1 cellular context compared by ENCODE assay signal in genomic region chr18:27461957-27462356, GRCh38.
A peak's percentile ranks its signal among the peaks of the same experiment; 100 is the strongest.
TF ChIP-seq lines count a peak whose summit lies in the region.

No MANE protein-coding gene starts in this region.

TF ChIP-seq in K562, 482 proteins besides CTCF, POLR2A, EP300 and RAD21 (continued from another document and continues in another):
- TF ChIP-seq HIVEP1 (CRISPR knock-in tag; IDR thresholded peaks at IDR 0.05) = no peak
- peak; percentile 84 for TF ChIP-seq TCF3 (CRISPR knock-in tag; IDR thresholded peaks at IDR 0.05)
- no peak for TF ChIP-seq CREB1 (IDR thresholded peaks at IDR 0.05)
- no peak for TF ChIP-seq CREB1 (CRISPR knock-in tag; IDR thresholded peaks at IDR 0.05)
- no peak for TF ChIP-seq ARID4B (CRISPR knock-in tag; IDR thresholded peaks at IDR 0.05)
- TF ChIP-seq IRF9 (tag; IDR thresholded peaks at IDR 0.05) = no peak
- TF ChIP-seq CBFA2T2 (conservative IDR thresholded peaks at IDR 0.05) = peak; percentile 55
- no peak for TF ChIP-seq ZNF212 (CRISPR knock-in tag; IDR thresholded peaks at IDR 0.05)
- no peak for TF ChIP-seq ASH1L (IDR thresholded peaks at IDR 0.05; ENCODE audit: borderline replicate concordance, low read depth, partially characterized antibody)
- no peak for TF ChIP-seq ZNF165 (CRISPR knock-in tag; IDR thresholded peaks at IDR 0.05; ENCODE audit: borderline replicate concordance)
- no peak for TF ChIP-seq ZBTB33 (CRISPR knock-in tag; IDR thresholded peaks at IDR 0.05)
- peak; percentile 38; the same call in 1 of the 2 replicates for TF ChIP-seq TEAD4 (IDR thresholded peaks at IDR 0.05; ENCODE audit: low read length)
- no peak for TF ChIP-seq TEAD4 (CRISPR knock-in tag; IDR thresholded peaks at IDR 0.05; ENCODE audit: borderline replicate concordance)
- no peak for TF ChIP-seq ZZZ3 (IDR thresholded peaks at IDR 0.05)
- TF ChIP-seq SAFB2 (IDR thresholded peaks at IDR 0.05; ENCODE audit: borderline replicate concordance, low read depth, low read length, severe bottlenecking) = no peak
- TF ChIP-seq STAG1 (CRISPR knock-in tag; IDR thresholded peaks at IDR 0.05; ENCODE audit: borderline replicate concordance) = no peak
- peak; percentile 74 for TF ChIP-seq CBFA2T3 (IDR thresholded peaks at IDR 0.05)
- TF ChIP-seq ARID1B (IDR thresholded peaks at IDR 0.05) = peak; percentile 77
- TF ChIP-seq RFX5 (IDR thresholded peaks at IDR 0.05; ENCODE audit: low read depth, low read length) = no peak
- TF ChIP-seq NR2C1 (IDR thresholded peaks at IDR 0.05) = no peak
- 0 out of 2 replicates have a peak, but pooled peaks have one; percentile 32 for TF ChIP-seq NR2C1 (tag; IDR thresholded peaks at IDR 0.05)
- TF ChIP-seq ZFP36 (IDR thresholded peaks at IDR 0.05; ENCODE audit: low read depth, low read length, partially characterized antibody) = no peak
- TF ChIP-seq ZBTB8A (IDR thresholded peaks at IDR 0.05; ENCODE audit: partially characterized antibody) = no peak
- no peak for TF ChIP-seq PHF20 (IDR thresholded peaks at IDR 0.05; ENCODE audit: partially characterized antibody)
- TF ChIP-seq ESRRB (CRISPR knock-in tag; IDR thresholded peaks at IDR 0.05; ENCODE audit: borderline replicate concordance) = no peak
- TF ChIP-seq TSHZ1 (CRISPR knock-in tag; IDR thresholded peaks at IDR 0.05) = no peak
- no peak for TF ChIP-seq RBFOX2 (IDR thresholded peaks at IDR 0.05; ENCODE audit: low read depth, low read length)
- TF ChIP-seq ZNF184 (CRISPR knock-in tag; IDR thresholded peaks at IDR 0.05) = no peak
- no peak for TF ChIP-seq ELK1 (CRISPR knock-in tag; IDR thresholded peaks at IDR 0.05)
- TF ChIP-seq GABPB2 (CRISPR knock-in tag; conservative IDR thresholded peaks at IDR 0.05) = no peak
- no peak for TF ChIP-seq CUX1 (CRISPR knock-in tag; IDR thresholded peaks at IDR 0.05)
- no peak for TF ChIP-seq SMARCB1 (IDR thresholded peaks at IDR 0.05; ENCODE audit: insufficient read length, low read depth)
- TF ChIP-seq ZNF551 (CRISPR knock-in tag; IDR thresholded peaks at IDR 0.05) = no peak
- TF ChIP-seq ZNF316 (IDR thresholded peaks at IDR 0.05) = no peak
- TF ChIP-seq ZBED1 (IDR thresholded peaks at IDR 0.05) = no peak
- TF ChIP-seq ZBTB9 (CRISPR knock-in tag; IDR thresholded peaks at IDR 0.05) = no peak
- peak; percentile 53 for TF ChIP-seq NCOR1 (IDR thresholded peaks at IDR 0.05)
- no peak for TF ChIP-seq FUS (optimal IDR thresholded peaks at IDR 0.05; ENCODE audit: low read depth, low read length)
- no peak for TF ChIP-seq GTF2E2 (tag; IDR thresholded peaks at IDR 0.05)
- no peak for TF ChIP-seq HDAC2 (IDR thresholded peaks at IDR 0.05)
- peak; percentile 15; the same call in 1 of the 2 replicates for TF ChIP-seq VEZF1 (CRISPR knock-in tag; IDR thresholded peaks at IDR 0.05)
- no peak for TF ChIP-seq MAZ (CRISPR knock-in tag; conservative IDR thresholded peaks at IDR 0.05 in 1 of 2, IDR thresholded peaks at IDR 0.05 in 1 of 2)
- TF ChIP-seq NR2F6 (CRISPR knock-in tag; IDR thresholded peaks at IDR 0.05) = peak; percentile 83; the same call in 1 of the 2 replicates
- no peak for TF ChIP-seq HMGXB4 (CRISPR knock-in tag; IDR thresholded peaks at IDR 0.05)
